ENCODE assay signal across 8 cellular contexts in genomic region chr16:78667675-78668074, GRCh38.
"Had no signal": no experiment of that assay in that cellular context is flagged by ENCODE, and none has a peak within 500 bp of the region (broad histone marks: within the 10 kb centered on the region; RNA-seq: fewer than 3 reads in every experiment).

No MANE protein-coding gene starts in this region.

- FAIRE-seq: G401.6, GM12878, GM12891, GM12892, GM18507, GM19239 had no signal

- ATAC-seq: GM12878 had no signal

- H3K4me3 ChIP-seq: GM12878 had no signal

- DNase-seq: GDM1, GF-D8 had no signal
